In genomic region chr17:42684033-42684625, GRCh38 we compare ENCODE assay signal across 12 cellular contexts. TPM values are rescaled to one million over a fixed set of nuclear protein-coding genes. Genes with fewer than 3 reads are reported as not detected.
A peak's percentile ranks its signal among the peaks of the same experiment; 100 is the strongest.
DNase-seq lines count a peak whose midpoint lies in the region; ATAC-seq and TF ChIP-seq lines count a peak whose summit lies in the region.
"Had no signal": no experiment of that assay in that cellular context is flagged by ENCODE, and none has a peak within 500 bp of the region (broad histone marks: within the 10 kb centered on the region; RNA-seq: fewer than 3 reads in every experiment).

No MANE protein-coding gene starts in this region.

- H4K5ac ChIP-seq in IMR-90 (ENCODE audit: low read depth, low read length) = no peak overlapping the region

- no peak for TF ChIP-seq CTCF in IMR-90 (conservative IDR thresholded peaks at IDR 0.05; ENCODE audit: low read depth, low read length)
- no peak for TF ChIP-seq CTCF in GM10266 (IDR thresholded peaks at IDR 0.05; ENCODE audit: control insufficient read depth, insufficient read depth, low read depth, missing control alignments)

- CTCF ChIA-PET in IMR-90 (lab: Yijun Ruan, JAX) = interaction anchor here (0.6 to 1.0 kb wide), 2 partner anchors 20 to 25 kb away, joined by 3 to 5 read pairs; partner anchors contain the start of gene TUBG2

- no peaks in the 10 kb centered on the region for H3K27me3 ChIP-seq in IMR-90 (ENCODE audit: control insufficient read depth, insufficient read depth, low read length)
- H3K27me3 ChIP-seq in mesenchymal stem cell (ENCODE audit: control insufficient read depth in 1 of 2, insufficient read depth in 1 of 2, low read length in 2 of 2) = no peaks in the 10 kb centered on the region

- dilution Hi-C loops in IMR-90 (cut with HindIII; ENCODE audit: low sequenced_read_pairs, unreplicated experiment) = no loop called here

- H3K4me3 ChIP-seq in IMR-90 (ENCODE audit: insufficient read depth, low read depth, low read length) = peak overlapping the region; percentile 2; the same call in 1 of the 2 replicates
- H3K4me3 ChIP-seq in mesenchymal stem cell (ENCODE audit: insufficient read depth in 1 of 2, low read depth in 1 of 2, low read length in 2 of 2) = peak overlapping the region in 1 of 2 experiments; percentile 89

- H3K18ac ChIP-seq in IMR-90 (ENCODE audit: low read depth, low read length) (no peak overlapping the region), mesenchymal stem cell (ENCODE audit: low read depth in 1 of 2, low read length in 2 of 2) (no peak overlapping the region)

- in situ Hi-C loops in IMR-90 (cut with MboI; ENCODE audit: low sequenced_read_pairs) = loop anchor here (5.0 to 25.0 kb wide), 2 partner anchors 107 to 628 kb away; partner anchors contain the start of gene PSMC3IP

- peak overlapping the region; percentile 76 for H2AK9ac ChIP-seq in IMR-90 (replicated peaks; ENCODE audit: low read depth, low read length, poor library complexity)

- H2BK12ac ChIP-seq in mesenchymal stem cell (ENCODE audit: low read length in 2 of 2) = no peak overlapping the region

- no peak overlapping the region for H2BK5ac ChIP-seq in IMR-90 (ENCODE audit: low read depth, low read length, poor library complexity, severe bottlenecking)
- no peak overlapping the region for H2BK5ac ChIP-seq in mesenchymal stem cell (ENCODE audit: low read depth, low read length, poor library complexity, severe bottlenecking)

- POLR2A ChIA-PET in IMR-90 (lab: Charles Lee; ENCODE audit: unreplicated experiment) = interaction anchor here (1.0 kb wide), 1 partner anchor 12 kb away, joined by 3 read pairs; no protein-coding TSS in a partner anchor

- H4K91ac ChIP-seq in IMR-90 (ENCODE audit: insufficient read depth, low read depth, low read length) = no peak overlapping the region
- no peak overlapping the region for H4K91ac ChIP-seq in mesenchymal stem cell (ENCODE audit: low read length)

- 0 out of 2 replicates have a peak, but pooled peaks cover 8% of the 10 kb centered on the region for H4K20me1 ChIP-seq in IMR-90 (ENCODE audit: insufficient read depth, low read length)

- H2BK20ac ChIP-seq in IMR-90 (ENCODE audit: low read depth, low read length) = no peak overlapping the region

- no peaks in the 10 kb centered on the region for H3K9me3 Mint-ChIP-seq in effector memory CD8-positive, alpha-beta T cell
- H3K9me3 Mint-ChIP-seq in stimulated activated naive B cell treated with anti-CD40 and anti-IgM and Interleukin-4, amounts not matched to agents 10 μg/mL and 1 μg/mL and 100 μg/mL, for 72 hours = peaks cover 0 to 2% of the 10 kb centered on the region in 2 donors
- H3K9me3 Mint-ChIP-seq: stimulated activated naive CD8-positive, alpha-beta T cell treated with anti-CD3 and anti-CD28 coated beads, Interleukin-15, Interleukin-2, amounts not matched to agents 100 ng/mL and 50 ng/mL, for 24 hours had no signal

- H3K79me1 ChIP-seq in IMR-90 (ENCODE audit: low read depth in 1 of 2, low read length in 2 of 2) (peaks cover 7 to 43% of the 10 kb centered on the region in 2 experiments), mesenchymal stem cell (replicated peaks; ENCODE audit: low read length, poor library complexity, severe bottlenecking) (peaks cover 13% of the 10 kb centered on the region)

- peaks cover 21% of the 10 kb centered on the region for H3K36me3 Mint-ChIP-seq in effector memory CD8-positive, alpha-beta T cell (ENCODE audit: insufficient read depth)
- H3K36me3 Mint-ChIP-seq in stimulated activated naive B cell treated with anti-CD40 and anti-IgM and Interleukin-4, amounts not matched to agents 10 μg/mL and 1 μg/mL and 100 μg/mL, for 72 hours = peaks cover 4 to 19% of the 10 kb centered on the region in 2 donors

- peaks cover 22% of the 10 kb centered on the region for H3K4me1 ChIP-seq in IMR-90 (ENCODE audit: control insufficient read depth, insufficient read depth, low read length)
- peaks cover 28% of the 10 kb centered on the region for H3K4me1 ChIP-seq in mesenchymal stem cell (ENCODE audit: control insufficient read depth, insufficient read depth, low read depth, low read length)

- TF ChIP-seq RAD21 in IMR-90 (IDR thresholded peaks at IDR 0.05; ENCODE audit: low read length) = no peak

- H3K27ac Mint-ChIP-seq in effector memory CD8-positive, alpha-beta T cell = no peak overlapping the region
- peak overlapping the region; percentile 62 for H3K27ac Mint-ChIP-seq in stimulated activated naive B cell treated with anti-CD40 and anti-IgM and Interleukin-4, amounts not matched to agents 10 μg/mL and 1 μg/mL and 100 μg/mL, for 72 hours
- H3K27ac Mint-ChIP-seq: stimulated activated naive CD8-positive, alpha-beta T cell treated with anti-CD3 and anti-CD28 coated beads, Interleukin-15, Interleukin-2, amounts not matched to agents 100 ng/mL and 50 ng/mL, for 24 hours had no signal

- no TSS peak for BruUV-seq in IMR-90 (replicated peaks; lab: Mats Ljungman, UMichigan)

- H3K4me2 ChIP-seq in IMR-90 (ENCODE audit: low read depth, low read length) = peak overlapping the region; percentile 18; the same call in 1 of the 2 replicates
- H3K4me2 ChIP-seq in mesenchymal stem cell (ENCODE audit: low read length, poor library complexity, severe bottlenecking) = no peak overlapping the region

- H3K36me3 ChIP-seq in IMR-90 (ENCODE audit: control insufficient read depth, insufficient read depth, low read length) (peaks cover 37% of the 10 kb centered on the region), mesenchymal stem cell (ENCODE audit: control insufficient read depth in 1 of 2, insufficient read depth in 2 of 2, low read depth in 1 of 2, low read length in 2 of 2) (peaks cover 38 to 43% of the 10 kb centered on the region in 2 experiments)

- H2BK15ac ChIP-seq in IMR-90 (ENCODE audit: low read depth, low read length) (no peak overlapping the region), mesenchymal stem cell (ENCODE audit: low read depth, poor library complexity, severe bottlenecking) (no peak overlapping the region)

- peaks cover 26% of the 10 kb centered on the region for H3K9me1 ChIP-seq in IMR-90 (ENCODE audit: insufficient read depth, low read length)

- peaks cover 30 to 33% of the 10 kb centered on the region in 2 donors for H3K4me1 Mint-ChIP-seq in effector memory CD8-positive, alpha-beta T cell (ENCODE audit: low read depth in 2 of 2)
- H3K4me1 Mint-ChIP-seq in stimulated activated naive B cell treated with anti-CD40 and anti-IgM and Interleukin-4, amounts not matched to agents 10 μg/mL and 1 μg/mL and 100 μg/mL, for 72 hours = peaks cover 37 to 48% of the 10 kb centered on the region in 2 donors

- H3K14ac ChIP-seq in IMR-90 (replicated peaks; ENCODE audit: low read depth, low read length) (no peak overlapping the region), mesenchymal stem cell (ENCODE audit: low read length in 2 of 2) (no peak overlapping the region)

- H3K9ac ChIP-seq in IMR-90 (ENCODE audit: low read depth, low read length) (peak overlapping the region; percentile 39; the same call in 1 of the 2 replicates), mesenchymal stem cell (ENCODE audit: low read length) (peak overlapping the region; percentile 88)

- H3K27me3 Mint-ChIP-seq in effector memory CD8-positive, alpha-beta T cell = peaks cover 26 to 62% of the 10 kb centered on the region in 2 donors
- H3K27me3 Mint-ChIP-seq in stimulated activated naive B cell treated with anti-CD40 and anti-IgM and Interleukin-4, amounts not matched to agents 10 μg/mL and 1 μg/mL and 100 μg/mL, for 72 hours = peaks cover 34 to 48% of the 10 kb centered on the region in 2 donors

- H2BK120ac ChIP-seq in IMR-90 (ENCODE audit: low read depth, low read length) = no peak overlapping the region
- H2BK120ac ChIP-seq in mesenchymal stem cell (ENCODE audit: low read depth, low read length) = no peak overlapping the region

- DNase-seq in IMR-90 (no peak), mesenchymal stem cell (no peak), GM10266 (ENCODE audit: extremely low spot score) (no peak), caudate nucleus (lab: John Stamatoyannopoulos, UW) (no peak)
- no peak for DNase-seq in effector memory CD8-positive, alpha-beta T cell
- DNase-seq in stimulated activated naive B cell treated with anti-CD40 and anti-IgM and Interleukin-4, amounts not matched to agents 10 μg/mL and 1 μg/mL and 100 μg/mL, for 72 hours = no peak
- no peak for DNase-seq in stimulated activated naive CD4-positive, alpha-beta T cell (lab: John Stamatoyannopoulos, UW)
- DNase-seq: NCI-H69; SHP77; stimulated activated CD4-positive, alpha-beta T cell treated with anti-CD3 and anti-CD28 coated beads, Interleukin-1b, Interleukin-23, amount 100 ng/mL, for 48 hours had no signal

- H3K4me3 Mint-ChIP-seq in effector memory CD8-positive, alpha-beta T cell = peak overlapping the region; percentile 71 to 81
- H3K4me3 Mint-ChIP-seq in stimulated activated naive B cell treated with anti-CD40 and anti-IgM and Interleukin-4, amounts not matched to agents 10 μg/mL and 1 μg/mL and 100 μg/mL, for 72 hours = no peak overlapping the region
- H3K4me3 Mint-ChIP-seq: stimulated activated naive CD8-positive, alpha-beta T cell treated with anti-CD3 and anti-CD28 coated beads, Interleukin-15, Interleukin-2, amounts not matched to agents 100 ng/mL and 50 ng/mL, for 24 hours had no signal

- intact Hi-C loops in IMR-90 (cut with micrococcal nuclease) = no loop called here

- no peak overlapping the region for H3K4ac ChIP-seq in IMR-90 (ENCODE audit: low read depth, low read length)
- H3K4ac ChIP-seq in mesenchymal stem cell (ENCODE audit: low read depth in 1 of 2, low read length in 2 of 2) = no peak overlapping the region

- H3K27ac ChIP-seq in IMR-90 (ENCODE audit: insufficient read depth, low read length) = no peak overlapping the region
- no peak overlapping the region for H3K27ac ChIP-seq in mesenchymal stem cell (ENCODE audit: low read length, poor library complexity, severe bottlenecking)
- no peak overlapping the region for H3K27ac ChIP-seq in caudate nucleus (ENCODE audit: low read depth, low read length)

- H2AFZ ChIP-seq in IMR-90 (replicated peaks; ENCODE audit: low read length, poor library complexity) = peak overlapping the region; percentile 80
- H2AFZ ChIP-seq in mesenchymal stem cell (ENCODE audit: low read depth, low read length) = no peak overlapping the region

- H4K8ac ChIP-seq in IMR-90 (ENCODE audit: low read depth in 2 of 2, low read length in 2 of 2) = no peak overlapping the region
- no peak overlapping the region for H4K8ac ChIP-seq in mesenchymal stem cell (ENCODE audit: low read length)

- H3K9me3 ChIP-seq in IMR-90 (ENCODE audit: control insufficient read depth, insufficient read depth, low read length) (no peaks in the 10 kb centered on the region), mesenchymal stem cell (ENCODE audit: control insufficient read depth, low read length) (no peaks in the 10 kb centered on the region)

- no peak overlapping the region for H3K56ac ChIP-seq in IMR-90 (ENCODE audit: extremely low read depth, insufficient read depth, low read length)

- ATAC-seq in IMR-90 (ENCODE audit: low read depth) (no peak), GM18867 (IDR thresholded peaks at IDR 0.05; ENCODE audit: unreplicated experiment) (no peak)
- ATAC-seq in effector memory CD8-positive, alpha-beta T cell (replicated peaks) = no peak
- ATAC-seq in stimulated activated naive B cell treated with anti-CD40 and anti-IgM and Interleukin-4, amounts not matched to agents 10 μg/mL and 1 μg/mL and 100 μg/mL, for 72 hours (replicated peaks) = no peak

- no peak for TF ChIP-seq POLR2A in IMR-90 (IDR thresholded peaks at IDR 0.05; ENCODE audit: low read depth, low read length)

- WGBS in IMR-90 (ENCODE audit: extremely low coverage in 2 of 2, insufficient read length in 1 of 2), 2 experiments = 57% methylated on average over 10 of the region's 24 CpGs; no CpG with 5 or more reads in 1 of the 2 experiments
- WGBS in mesenchymal stem cell = 89% methylated on average over 24 of the region's 24 CpGs

- H3K23ac ChIP-seq in IMR-90 (ENCODE audit: low read depth, low read length) (no peak overlapping the region), mesenchymal stem cell (ENCODE audit: low read length in 2 of 2) (no peak overlapping the region)

- H2AK5ac ChIP-seq in IMR-90 (ENCODE audit: low read depth, low read length) (no peak overlapping the region), mesenchymal stem cell (ENCODE audit: low read length, severe bottlenecking) (no peak overlapping the region)

RNA-seq across cellular contexts. Expression of gene CNTNAP1, which starts 1.8 kb away (rescaled TPM):
- 10.6 and 12.2 TPM in 2 replicates for total RNA-seq in IMR-90 (2012; rRNA removed)
- polyA plus RNA-seq in IMR-90 (2012; rRNA removed) = 72.2 and 77.0 TPM in 2 replicates
- 58.1 and 68.2 TPM in 2 replicates for polyA plus RNA-seq in IMR-90 (2012; cell fraction: cytosol; rRNA removed)
- 165 and 241 TPM in 2 replicates for polyA plus RNA-seq in IMR-90 (2012; cell fraction: nucleus; rRNA removed; ENCODE audit: low replicate concordance)
- polyA plus RNA-seq in mesenchymal stem cell (2013, experiment 1 of 2) = 16.0 TPM
- polyA plus RNA-seq in mesenchymal stem cell (2013, experiment 2 of 2) = 14.6 TPM

RNA-seq across cellular contexts. Expression of gene CCR10, which starts 2.5 kb away (rescaled TPM):
- total RNA-seq in IMR-90 (2012; rRNA removed) = 0.36 and 0.56 TPM in 2 replicates
- 2.4 and 3.0 TPM in 2 replicates for polyA plus RNA-seq in IMR-90 (2012; rRNA removed)
- 2.4 and 5.9 TPM in 2 replicates for polyA plus RNA-seq in IMR-90 (2012; cell fraction: cytosol; rRNA removed)
- 6.1 and 16.6 TPM in 2 replicates for polyA plus RNA-seq in IMR-90 (2012; cell fraction: nucleus; rRNA removed; ENCODE audit: low replicate concordance)
- 0.97 TPM for polyA plus RNA-seq in mesenchymal stem cell (2013, experiment 1 of 2)
- 0.97 TPM for polyA plus RNA-seq in mesenchymal stem cell (2013, experiment 2 of 2)

RNA-seq across cellular contexts. Expression of gene PLEKHH3, which starts 7.3 kb away (rescaled TPM):
- 2.5 and 2.9 TPM in 2 replicates for total RNA-seq in IMR-90 (2012; rRNA removed)
- polyA plus RNA-seq in IMR-90 (2012; rRNA removed) = 10.5 and 13.2 TPM in 2 replicates
- 10.2 and 13.4 TPM in 2 replicates for polyA plus RNA-seq in IMR-90 (2012; cell fraction: cytosol; rRNA removed)
- 19.1 and 48.9 TPM in 2 replicates for polyA plus RNA-seq in IMR-90 (2012; cell fraction: nucleus; rRNA removed; ENCODE audit: low replicate concordance)
- polyA plus RNA-seq in mesenchymal stem cell (2013, experiment 1 of 2) = 24.7 TPM
- polyA plus RNA-seq in mesenchymal stem cell (2013, experiment 2 of 2) = 23.8 TPM

RNA-seq across cellular contexts. Expression of gene TUBG2, which starts 25.0 kb away (rescaled TPM):
- 3.3 and 3.6 TPM in 2 replicates for total RNA-seq in IMR-90 (2012; rRNA removed)
- polyA plus RNA-seq in IMR-90 (2012; rRNA removed) = 19.4 and 24.6 TPM in 2 replicates
- polyA plus RNA-seq in IMR-90 (2012; cell fraction: cytosol; rRNA removed) = 12.0 and 21.3 TPM in 2 replicates
- polyA plus RNA-seq in IMR-90 (2012; cell fraction: nucleus; rRNA removed; ENCODE audit: low replicate concordance) = 102 and 132 TPM in 2 replicates
- 22.2 TPM for polyA plus RNA-seq in mesenchymal stem cell (2013, experiment 1 of 2)
- 20.6 TPM for polyA plus RNA-seq in mesenchymal stem cell (2013, experiment 2 of 2)

Comparison
In these comparisons a context has a peak if more than half of its experiments do, and no peak if none do; other contexts are left out.
1. H3K4me3 Mint-ChIP-seq: peak in effector memory CD8-positive, alpha-beta T cell (2 of 2); none in stimulated activated naive B cell treated with anti-CD40 and anti-IgM and Interleukin-4, amounts not matched to agents 10 μg/mL and 1 μg/mL and 100 μg/mL, for 72 hours (0 of 2).